Comparison of ENCODE assay signal across 23 cellular contexts in genomic region chr16:22660441-22661160, GRCh38.
DNase-seq lines count a peak whose midpoint lies in the region; FAIRE-seq and TF ChIP-seq lines count a peak whose summit lies in the region.
"Had no signal": no experiment of that assay in that cellular context is flagged by ENCODE, and none has a peak within 500 bp of the region (broad histone marks: within the 10 kb centered on the region; RNA-seq: fewer than 3 reads in every experiment).

No MANE protein-coding gene starts in this region.

- H3K27ac ChIP-seq in H1 (ENCODE audit: low read depth, low read length), result no peak overlapping the region
- H3K27ac ChIP-seq: A549, esophagus muscularis mucosa, lower lobe of right lung, RWPE1, upper lobe of left lung had no signal

- H3K23me2 ChIP-seq in H1 (ENCODE audit: low read depth, low read length), result no peaks in the 10 kb centered on the region

- H3K14ac ChIP-seq in H1 (ENCODE audit: insufficient read length), result no peak overlapping the region

- POLR2A ChIA-PET in H1 (lab: Charles Lee; ENCODE audit: partially characterized antibody), result no interaction called here

- no peak overlapping the region for H2AK5ac ChIP-seq in H1 (ENCODE audit: low read depth, low read length)

- no peak overlapping the region for H4K91ac ChIP-seq in H1 (replicated peaks; ENCODE audit: insufficient read length, low read length)

- H2BK15ac ChIP-seq in H1 (ENCODE audit: low read length), result no peak overlapping the region

- no peak overlapping the region for H2BK120ac ChIP-seq in H1 (replicated peaks; ENCODE audit: low read depth, low read length)

- no peak overlapping the region for H2AFZ ChIP-seq in H1 (ENCODE audit: low read length)

- no peak overlapping the region for H3K56ac ChIP-seq in H1 (replicated peaks; ENCODE audit: insufficient read length, low read depth, low read length)

- WGBS in H1 (ENCODE audit: extremely low coverage in 1 of 2, insufficient coverage in 1 of 2, insufficient read length in 1 of 2, insufficient replicate concordance in 2 of 2, low coverage in 1 of 2, low lambda C conversion rate in 2 of 2, missing lambda C conversion rate in 1 of 2), 2 experiments, result 95% methylated on average over 5 of the region's 5 CpGs; no CpG with 5 or more reads in 1 of the 2 experiments

- H3K4me1 ChIP-seq in H1 (replicated peaks in 1 of 4; ENCODE audit: control insufficient read depth in 3 of 4, insufficient read depth in 4 of 4, low read length in 3 of 4), result no peaks in the 10 kb centered on the region; a peak in 1 of 7 replicates
- H3K4me1 ChIP-seq: A549, esophagus muscularis mucosa, lower lobe of right lung, upper lobe of left lung had no signal

- CTCF ChIA-PET in H1 (lab: Charles Lee; ENCODE audit: partially characterized antibody), result no interaction called here

- no peaks in the 10 kb centered on the region for H4K20me1 ChIP-seq in H1 (replicated peaks in 1 of 2; ENCODE audit: control insufficient read depth in 1 of 2, insufficient read depth in 2 of 2, low read length in 2 of 2)

- H3K36me3 ChIP-seq in H1 (ENCODE audit: control insufficient read depth in 2 of 4, insufficient read depth in 4 of 4, low read length in 3 of 4) (no peaks in the 10 kb centered on the region), MG63 (no peaks in the 10 kb centered on the region)
- H3K36me3 ChIP-seq: esophagus muscularis mucosa, lower lobe of right lung, upper lobe of left lung had no signal

- H3K9me3 ChIP-seq in H1 (ENCODE audit: insufficient read depth in 2 of 2, low read depth in 1 of 2, low read length in 1 of 2) (no peaks in the 10 kb centered on the region), MG63 (no peaks in the 10 kb centered on the region)
- H3K9me3 ChIP-seq: A549, esophagus muscularis mucosa, lower lobe of right lung had no signal

- FAIRE-seq in H1 (lab: Jason Lieb, UNC), result no peak
- FAIRE-seq: A549, endometrium had no signal

- H3K23ac ChIP-seq in H1 (ENCODE audit: insufficient read length), result no peak overlapping the region

- TF ChIP-seq EP300 in H1 (IDR thresholded peaks at IDR 0.05; ENCODE audit: borderline replicate concordance in 1 of 2, low read depth in 2 of 2, low read length in 2 of 2), result no peak

- H3K9ac ChIP-seq in H1 (replicated peaks in 1 of 4; ENCODE audit: extremely low read depth in 1 of 4, low read depth in 3 of 4, low read length in 3 of 4), result no peak overlapping the region

- H3K4ac ChIP-seq in H1 (replicated peaks; ENCODE audit: insufficient read length, low read depth, low read length), result no peak overlapping the region

- no peak for TF ChIP-seq POLR2A in H1 (IDR thresholded peaks at IDR 0.05; ENCODE audit: control extremely low read depth in 1 of 2, low read depth in 2 of 2, low read length in 2 of 2)

- H2BK20ac ChIP-seq in H1 (ENCODE audit: low read length), result peak overlapping the region; percentile 25; the same call in 1 of the 2 replicates

- H4K8ac ChIP-seq in H1 (ENCODE audit: extremely low read depth, insufficient read depth, low read length), result no peak overlapping the region

- in situ Hi-C loops in ACHN (cut with HindIII; ENCODE audit: low pct_ligation_motif_present, low pct_unique_long_range_greater_than_20kb, low sequenced_read_pairs), result no loop called here

- H3K4me3 ChIP-seq in H1 (ENCODE audit: extremely low read depth in 1 of 4, insufficient read depth in 2 of 4, low read depth in 3 of 4, low read length in 4 of 4), result no peak overlapping the region
- H3K4me3 ChIP-seq in MG63, result no peak overlapping the region
- H3K4me3 ChIP-seq: A549, esophagus muscularis mucosa, lower lobe of right lung, upper lobe of left lung had no signal

- no peak overlapping the region for H2BK12ac ChIP-seq in H1 (ENCODE audit: low read depth, low read length)

- peak; percentile 5 for DNase-seq in activated CD8-positive, alpha-beta memory T cell treated with anti-CD3 and anti-CD28 coated beads for 24 hours
- DNase-seq in activated CD8-positive, alpha-beta memory T cell treated with anti-CD3 and anti-CD28 coated beads, Interleukin-2, amount 50 U/mL, for 4 hours, result no peak
- peak; percentile 89 for DNase-seq in NOMO-1 treated with DMSO at 0.1 percent for 48 hours (lab: John Stamatoyannopoulos, UW; ENCODE audit: unreplicated experiment)
- DNase-seq in H1 (ENCODE audit: low read depth in 1 of 2, low spot score in 2 of 2), result no peak
- DNase-seq in superior temporal gyrus (ENCODE audit: extremely low spot score), result peak; percentile 84
- DNase-seq in NCI-H345 treated with DMSO at 0.1 percent for 48 hours (lab: John Stamatoyannopoulos, UW; ENCODE audit: unreplicated experiment), result no peak
- DNase-seq in MG63, result no peak
- DNase-seq in ACHN, result no peak
- DNase-seq: activated CD4-positive, CD25-positive, alpha-beta regulatory T cell; activated naive CD4-positive, alpha-beta T cell treated with anti-CD3 and anti-CD28 coated beads, Interleukin-2, amount 10 ng/mL, durations not matched to agents 7 days and 5 days; AML-193; CD4-positive, alpha-beta T cell; dermis blood vessel endothelial cell; lower lobe of right lung; NCI-H1105 treated with DMSO at 0.1 percent for 48 hours; NCI-H1930; NCI-H526 treated with DMSO at 0.1 percent for 48 hours; stimulated activated naive B cell treated with anti-CD40 and anti-IgM and Interleukin-4, amounts not matched to agents 10 μg/mL and 1 μg/mL and 100 μg/mL, for 72 hours; upper lobe of left lung had no signal

- H3K18ac ChIP-seq in H1 (ENCODE audit: extremely low read depth, low read length), result no peak overlapping the region

- H3K27me3 ChIP-seq in H1 (replicated peaks in 1 of 4; ENCODE audit: control insufficient read depth in 3 of 4, extremely low read depth in 1 of 4, insufficient read depth in 3 of 4, low read length in 3 of 4) (peaks cover 0 to 3% (median 0%) of the 10 kb centered on the region in 4 experiments; a peak in 1 of 7 replicates), MG63 (peaks cover 38% of the 10 kb centered on the region)
- H3K27me3 ChIP-seq: upper lobe of left lung had no signal

- no peak overlapping the region for H2BK5ac ChIP-seq in H1 (ENCODE audit: low read depth, low read length)

- H3K79me2 ChIP-seq in H1 (ENCODE audit: control insufficient read depth in 1 of 2, insufficient read depth in 2 of 2, low read length in 2 of 2), result no peaks in the 10 kb centered on the region

- H4K5ac ChIP-seq in H1 (ENCODE audit: insufficient read length, low read depth, low read length), result no peak overlapping the region

- TF ChIP-seq CTCF in H1 (IDR thresholded peaks at IDR 0.05; ENCODE audit: control extremely low read depth in 1 of 3, insufficient read depth in 1 of 3, low read depth in 1 of 3, low read length in 3 of 3), result no peak

- no peaks in the 10 kb centered on the region for H3K79me1 ChIP-seq in H1 (ENCODE audit: low read depth, low read length)

- H3K4me2 ChIP-seq in H1 (ENCODE audit: insufficient read depth in 1 of 2, low read depth in 2 of 2, low read length in 2 of 2), result no peak overlapping the region
- H3K4me2 ChIP-seq: A549 had no signal

- no peak for TF ChIP-seq RAD21 in H1 (IDR thresholded peaks at IDR 0.05 in 1 of 2, conservative IDR thresholded peaks at IDR 0.05 in 1 of 2; ENCODE audit: low read depth in 2 of 2, low read length in 2 of 2)

TF ChIP-seq in H1, 55 proteins besides CTCF, POLR2A, EP300 and RAD21 (continues in another document):
- no peak for TF ChIP-seq BCL11A (IDR thresholded peaks at IDR 0.05; ENCODE audit: low read depth in 2 of 2, low read length in 2 of 2)
- no peak for TF ChIP-seq EGR1 (IDR thresholded peaks at IDR 0.05; ENCODE audit: borderline replicate concordance, low read depth, low read length)
- no peak for TF ChIP-seq SIRT6 (IDR thresholded peaks at IDR 0.05; ENCODE audit: low read length)
- no peak for TF ChIP-seq GTF2F1 (IDR thresholded peaks at IDR 0.05; ENCODE audit: borderline replicate concordance, low read depth, low read length)
- no peak for TF ChIP-seq KDM4A (IDR thresholded peaks at IDR 0.05; ENCODE audit: low read depth, low read length, severe bottlenecking)
- no peak for TF ChIP-seq ZNF274 (IDR thresholded peaks at IDR 0.05; ENCODE audit: borderline replicate concordance, extremely low read depth, low read length)

Comparison
In these comparisons a context has a peak if more than half of its experiments do, and no peak if none do; other contexts are left out.
1. DNase-seq: peak in activated CD8-positive, alpha-beta memory T cell treated with anti-CD3 and anti-CD28 coated beads for 24 hours (single experiment), NOMO-1 treated with DMSO at 0.1 percent for 48 hours (single experiment) and superior temporal gyrus (single experiment); none in activated CD8-positive, alpha-beta memory T cell treated with anti-CD3 and anti-CD28 coated beads, Interleukin-2, amount 50 U/mL, for 4 hours (single experiment), H1 (0 of 2), NCI-H345 treated with DMSO at 0.1 percent for 48 hours (single experiment), MG63 (single experiment) and ACHN (single experiment).